Comparison of ENCODE assay signal across 1 cellular context in genomic region chr2:26961603-26962184, GRCh38.
TF ChIP-seq lines count a peak whose summit lies in the region.

No MANE protein-coding gene starts in this region.

TF ChIP-seq in HepG2, 621 proteins besides CTCF, POLR2A, EP300 and RAD21 (continued from another document and continues in another):
- TF ChIP-seq CEBPG (CRISPR knock-in tag; IDR thresholded peaks at IDR 0.05) (peak; percentile 26; the same call in 1 of the 2 replicates), ZNF276 (CRISPR knock-in tag; IDR thresholded peaks at IDR 0.05; ENCODE audit: low read depth) (0 out of 2 replicates have a peak, but pooled peaks have one; percentile 62), TOPORS (CRISPR knock-in tag; IDR thresholded peaks at IDR 0.05) (no peak), KLF11 (CRISPR knock-in tag; IDR thresholded peaks at IDR 0.05) (0 out of 2 replicates have a peak, but pooled peaks have one; percentile 60), HMGXB4 (CRISPR knock-in tag; IDR thresholded peaks at IDR 0.05; ENCODE audit: borderline replicate concordance in 1 of 2, low read depth in 1 of 2) (peak; percentile 48 to 64; a peak in 1 of 4 replicates), ZNF224 (CRISPR knock-in tag; IDR thresholded peaks at IDR 0.05) (0 out of 2 replicates have a peak, but pooled peaks have one; percentile 33), ZMYM3 (CRISPR knock-in tag; IDR thresholded peaks at IDR 0.05) (no peak), TBL1XR1 (IDR thresholded peaks at IDR 0.05; ENCODE audit: borderline replicate concordance, low read length, partially characterized antibody) (peak; percentile 35), ZNF546 (CRISPR knock-in tag; conservative IDR thresholded peaks at IDR 0.05) (no peak), ZNF839 (CRISPR knock-in tag; IDR thresholded peaks at IDR 0.05; ENCODE audit: borderline replicate concordance) (no peak), ZSCAN25 (CRISPR knock-in tag; IDR thresholded peaks at IDR 0.05) (peak; percentile 64), ZNF713 (CRISPR knock-in tag; IDR thresholded peaks at IDR 0.05) (no peak), SRF (IDR thresholded peaks at IDR 0.05; ENCODE audit: low read depth, low read length) (no peak), CENPX (CRISPR knock-in tag; IDR thresholded peaks at IDR 0.05) (no peak), ZNF30 (CRISPR knock-in tag; IDR thresholded peaks at IDR 0.05) (no peak), ZNF556 (CRISPR knock-in tag; IDR thresholded peaks at IDR 0.05; ENCODE audit: borderline replicate concordance) (0 out of 2 replicates have a peak, but pooled peaks have one; percentile 2), ZFY (CRISPR knock-in tag; IDR thresholded peaks at IDR 0.05) (peak; percentile 45; the same call in 1 of the 2 replicates), BORCS8-MEF2B (CRISPR knock-in tag; IDR thresholded peaks at IDR 0.05) (peak; percentile 85), ZNF205 (CRISPR knock-in tag; IDR thresholded peaks at IDR 0.05) (no peak; the same call in none of the 2 replicates), ZNF383 (CRISPR knock-in tag; IDR thresholded peaks at IDR 0.05; ENCODE audit: borderline replicate concordance) (no peak), ZNF558 (CRISPR knock-in tag; IDR thresholded peaks at IDR 0.05; ENCODE audit: borderline replicate concordance) (0 out of 2 replicates have a peak, but pooled peaks have one; percentile 34), ARNTL (CRISPR knock-in tag; IDR thresholded peaks at IDR 0.05) (no peak), RXRA (CRISPR knock-in tag; IDR thresholded peaks at IDR 0.05) (peak; percentile 54), GABPB1 (CRISPR knock-in tag; IDR thresholded peaks at IDR 0.05) (peak; percentile 31; the same call in 1 of the 2 replicates), IRF2 (CRISPR knock-in tag; IDR thresholded peaks at IDR 0.05) (peak; percentile 39; the same call in 1 of the 2 replicates), THAP11 (CRISPR knock-in tag; IDR thresholded peaks at IDR 0.05) (peak; percentile 85), RNF2 (conservative IDR thresholded peaks at IDR 0.05; ENCODE audit: low read depth) (peak; percentile 71; the same call in 1 of the 2 replicates), YY1 (IDR thresholded peaks at IDR 0.05; ENCODE audit: insufficient read depth, insufficient replicate concordance, low read depth, low read length) (peak; percentile 36), PCBP2 (optimal IDR thresholded peaks at IDR 0.05; ENCODE audit: low read depth, low read length, poor library complexity, severe bottlenecking) (no peak), YEATS2 (CRISPR knock-in tag; IDR thresholded peaks at IDR 0.05; ENCODE audit: borderline replicate concordance) (peak; percentile 52; the same call in 1 of the 2 replicates), TEAD3 (CRISPR knock-in tag; optimal IDR thresholded peaks at IDR 0.05; ENCODE audit: borderline replicate concordance) (peak; percentile 49), ZNF331 (CRISPR knock-in tag; IDR thresholded peaks at IDR 0.05) (peak; percentile 25; the same call in 1 of the 2 replicates), ZBTB26 (CRISPR knock-in tag; IDR thresholded peaks at IDR 0.05; ENCODE audit: borderline replicate concordance) (0 out of 2 replicates have a peak, but pooled peaks have one; percentile 58), NCOA2 (CRISPR knock-in tag; IDR thresholded peaks at IDR 0.05) (0 out of 2 replicates have a peak, but pooled peaks have one; percentile 10), HNRNPUL1 (IDR thresholded peaks at IDR 0.05; ENCODE audit: low read depth, low read length) (no peak), RARG (CRISPR knock-in tag; IDR thresholded peaks at IDR 0.05; ENCODE audit: low read depth) (no peak)
- TF ChIP-seq, protein P1, sequence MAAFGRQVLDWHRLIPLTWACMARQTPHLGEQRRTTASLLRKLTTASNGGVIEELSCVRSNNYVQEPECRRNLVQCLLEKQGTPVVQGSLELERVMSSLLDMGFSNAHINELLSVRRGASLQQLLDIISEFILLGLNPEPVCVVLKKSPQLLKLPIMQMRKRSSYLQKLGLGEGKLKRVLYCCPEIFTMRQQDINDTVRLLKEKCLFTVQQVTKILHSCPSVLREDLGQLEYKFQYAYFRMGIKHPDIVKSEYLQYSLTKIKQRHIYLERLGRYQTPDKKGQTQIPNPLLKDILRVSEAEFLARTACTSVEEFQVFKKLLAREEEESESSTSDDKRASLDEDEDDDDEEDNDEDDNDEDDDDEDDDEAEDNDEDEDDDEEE (CRISPR knock-in tag; IDR thresholded peaks at IDR 0.05): peak; percentile 64; the same call in 1 of the 2 replicates
- TF ChIP-seq, protein P2, sequence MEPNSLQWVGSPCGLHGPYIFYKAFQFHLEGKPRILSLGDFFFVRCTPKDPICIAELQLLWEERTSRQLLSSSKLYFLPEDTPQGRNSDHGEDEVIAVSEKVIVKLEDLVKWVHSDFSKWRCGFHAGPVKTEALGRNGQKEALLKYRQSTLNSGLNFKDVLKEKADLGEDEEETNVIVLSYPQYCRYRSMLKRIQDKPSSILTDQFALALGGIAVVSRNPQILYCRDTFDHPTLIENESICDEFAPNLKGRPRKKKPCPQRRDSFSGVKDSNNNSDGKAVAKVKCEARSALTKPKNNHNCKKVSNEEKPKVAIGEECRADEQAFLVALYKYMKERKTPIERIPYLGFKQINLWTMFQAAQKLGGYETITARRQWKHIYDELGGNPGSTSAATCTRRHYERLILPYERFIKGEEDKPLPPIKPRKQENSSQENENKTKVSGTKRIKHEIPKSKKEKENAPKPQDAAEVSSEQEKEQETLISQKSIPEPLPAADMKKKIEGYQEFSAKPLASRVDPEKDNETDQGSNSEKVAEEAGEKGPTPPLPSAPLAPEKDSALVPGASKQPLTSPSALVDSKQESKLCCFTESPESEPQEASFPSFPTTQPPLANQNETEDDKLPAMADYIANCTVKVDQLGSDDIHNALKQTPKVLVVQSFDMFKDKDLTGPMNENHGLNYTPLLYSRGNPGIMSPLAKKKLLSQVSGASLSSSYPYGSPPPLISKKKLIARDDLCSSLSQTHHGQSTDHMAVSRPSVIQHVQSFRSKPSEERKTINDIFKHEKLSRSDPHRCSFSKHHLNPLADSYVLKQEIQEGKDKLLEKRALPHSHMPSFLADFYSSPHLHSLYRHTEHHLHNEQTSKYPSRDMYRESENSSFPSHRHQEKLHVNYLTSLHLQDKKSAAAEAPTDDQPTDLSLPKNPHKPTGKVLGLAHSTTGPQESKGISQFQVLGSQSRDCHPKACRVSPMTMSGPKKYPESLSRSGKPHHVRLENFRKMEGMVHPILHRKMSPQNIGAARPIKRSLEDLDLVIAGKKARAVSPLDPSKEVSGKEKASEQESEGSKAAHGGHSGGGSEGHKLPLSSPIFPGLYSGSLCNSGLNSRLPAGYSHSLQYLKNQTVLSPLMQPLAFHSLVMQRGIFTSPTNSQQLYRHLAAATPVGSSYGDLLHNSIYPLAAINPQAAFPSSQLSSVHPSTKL (CRISPR knock-in tag; IDR thresholded peaks at IDR 0.05): peak; percentile 36
- TF ChIP-seq, protein P3, sequence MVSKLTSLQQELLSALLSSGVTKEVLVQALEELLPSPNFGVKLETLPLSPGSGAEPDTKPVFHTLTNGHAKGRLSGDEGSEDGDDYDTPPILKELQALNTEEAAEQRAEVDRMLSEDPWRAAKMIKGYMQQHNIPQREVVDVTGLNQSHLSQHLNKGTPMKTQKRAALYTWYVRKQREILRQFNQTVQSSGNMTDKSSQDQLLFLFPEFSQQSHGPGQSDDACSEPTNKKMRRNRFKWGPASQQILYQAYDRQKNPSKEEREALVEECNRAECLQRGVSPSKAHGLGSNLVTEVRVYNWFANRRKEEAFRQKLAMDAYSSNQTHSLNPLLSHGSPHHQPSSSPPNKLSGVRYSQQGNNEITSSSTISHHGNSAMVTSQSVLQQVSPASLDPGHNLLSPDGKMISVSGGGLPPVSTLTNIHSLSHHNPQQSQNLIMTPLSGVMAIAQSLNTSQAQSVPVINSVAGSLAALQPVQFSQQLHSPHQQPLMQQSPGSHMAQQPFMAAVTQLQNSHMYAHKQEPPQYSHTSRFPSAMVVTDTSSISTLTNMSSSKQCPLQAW (CRISPR knock-in tag; IDR thresholded peaks at IDR 0.05): peak; percentile 38; the same call in 1 of the 2 replicates
- TF ChIP-seq, protein P4, sequence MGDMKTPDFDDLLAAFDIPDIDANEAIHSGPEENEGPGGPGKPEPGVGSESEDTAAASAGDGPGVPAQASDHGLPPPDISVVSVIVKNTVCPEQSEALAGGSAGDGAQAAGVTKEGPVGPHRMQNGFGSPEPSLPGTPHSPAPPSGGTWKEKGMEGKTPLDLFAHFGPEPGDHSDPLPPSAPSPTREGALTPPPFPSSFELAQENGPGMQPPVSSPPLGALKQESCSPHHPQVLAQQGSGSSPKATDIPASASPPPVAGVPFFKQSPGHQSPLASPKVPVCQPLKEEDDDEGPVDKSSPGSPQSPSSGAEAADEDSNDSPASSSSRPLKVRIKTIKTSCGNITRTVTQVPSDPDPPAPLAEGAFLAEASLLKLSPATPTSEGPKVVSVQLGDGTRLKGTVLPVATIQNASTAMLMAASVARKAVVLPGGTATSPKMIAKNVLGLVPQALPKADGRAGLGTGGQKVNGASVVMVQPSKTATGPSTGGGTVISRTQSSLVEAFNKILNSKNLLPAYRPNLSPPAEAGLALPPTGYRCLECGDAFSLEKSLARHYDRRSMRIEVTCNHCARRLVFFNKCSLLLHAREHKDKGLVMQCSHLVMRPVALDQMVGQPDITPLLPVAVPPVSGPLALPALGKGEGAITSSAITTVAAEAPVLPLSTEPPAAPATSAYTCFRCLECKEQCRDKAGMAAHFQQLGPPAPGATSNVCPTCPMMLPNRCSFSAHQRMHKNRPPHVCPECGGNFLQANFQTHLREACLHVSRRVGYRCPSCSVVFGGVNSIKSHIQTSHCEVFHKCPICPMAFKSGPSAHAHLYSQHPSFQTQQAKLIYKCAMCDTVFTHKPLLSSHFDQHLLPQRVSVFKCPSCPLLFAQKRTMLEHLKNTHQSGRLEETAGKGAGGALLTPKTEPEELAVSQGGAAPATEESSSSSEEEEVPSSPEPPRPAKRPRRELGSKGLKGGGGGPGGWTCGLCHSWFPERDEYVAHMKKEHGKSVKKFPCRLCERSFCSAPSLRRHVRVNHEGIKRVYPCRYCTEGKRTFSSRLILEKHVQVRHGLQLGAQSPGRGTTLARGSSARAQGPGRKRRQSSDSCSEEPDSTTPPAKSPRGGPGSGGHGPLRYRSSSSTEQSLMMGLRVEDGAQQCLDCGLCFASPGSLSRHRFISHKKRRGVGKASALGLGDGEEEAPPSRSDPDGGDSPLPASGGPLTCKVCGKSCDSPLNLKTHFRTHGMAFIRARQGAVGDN (CRISPR knock-in tag; IDR thresholded peaks at IDR 0.05): peak; percentile 74
- TF ChIP-seq, protein P5, sequence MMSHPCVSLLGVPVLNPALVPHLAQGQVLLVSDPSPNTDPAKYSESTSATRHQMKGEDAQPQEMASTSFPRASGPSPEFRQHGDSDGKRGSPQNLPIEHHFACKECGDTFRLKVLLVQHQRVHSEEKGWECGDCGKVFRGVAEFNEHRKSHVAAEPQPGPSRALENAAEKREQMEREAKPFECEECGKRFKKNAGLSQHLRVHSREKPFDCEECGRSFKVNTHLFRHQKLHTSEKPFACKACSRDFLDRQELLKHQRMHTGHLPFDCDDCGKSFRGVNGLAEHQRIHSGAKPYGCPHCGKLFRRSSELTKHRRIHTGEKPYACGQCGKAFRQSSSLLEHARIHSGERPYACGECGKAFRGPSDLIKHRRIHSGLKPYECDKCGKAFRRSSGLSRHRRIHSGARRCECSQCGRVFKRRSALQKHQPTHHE (CRISPR knock-in tag; IDR thresholded peaks at IDR 0.05; ENCODE audit: borderline replicate concordance): no peak
- TF ChIP-seq, protein P6, sequence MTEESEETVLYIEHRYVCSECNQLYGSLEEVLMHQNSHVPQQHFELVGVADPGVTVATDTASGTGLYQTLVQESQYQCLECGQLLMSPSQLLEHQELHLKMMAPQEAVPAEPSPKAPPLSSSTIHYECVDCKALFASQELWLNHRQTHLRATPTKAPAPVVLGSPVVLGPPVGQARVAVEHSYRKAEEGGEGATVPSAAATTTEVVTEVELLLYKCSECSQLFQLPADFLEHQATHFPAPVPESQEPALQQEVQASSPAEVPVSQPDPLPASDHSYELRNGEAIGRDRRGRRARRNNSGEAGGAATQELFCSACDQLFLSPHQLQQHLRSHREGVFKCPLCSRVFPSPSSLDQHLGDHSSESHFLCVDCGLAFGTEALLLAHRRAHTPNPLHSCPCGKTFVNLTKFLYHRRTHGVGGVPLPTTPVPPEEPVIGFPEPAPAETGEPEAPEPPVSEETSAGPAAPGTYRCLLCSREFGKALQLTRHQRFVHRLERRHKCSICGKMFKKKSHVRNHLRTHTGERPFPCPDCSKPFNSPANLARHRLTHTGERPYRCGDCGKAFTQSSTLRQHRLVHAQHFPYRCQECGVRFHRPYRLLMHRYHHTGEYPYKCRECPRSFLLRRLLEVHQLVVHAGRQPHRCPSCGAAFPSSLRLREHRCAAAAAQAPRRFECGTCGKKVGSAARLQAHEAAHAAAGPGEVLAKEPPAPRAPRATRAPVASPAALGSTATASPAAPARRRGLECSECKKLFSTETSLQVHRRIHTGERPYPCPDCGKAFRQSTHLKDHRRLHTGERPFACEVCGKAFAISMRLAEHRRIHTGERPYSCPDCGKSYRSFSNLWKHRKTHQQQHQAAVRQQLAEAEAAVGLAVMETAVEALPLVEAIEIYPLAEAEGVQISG (CRISPR knock-in tag; IDR thresholded peaks at IDR 0.05): peak; percentile 62
